ENCODE assay signal across 31 cellular contexts in the genomic region with DNA sequence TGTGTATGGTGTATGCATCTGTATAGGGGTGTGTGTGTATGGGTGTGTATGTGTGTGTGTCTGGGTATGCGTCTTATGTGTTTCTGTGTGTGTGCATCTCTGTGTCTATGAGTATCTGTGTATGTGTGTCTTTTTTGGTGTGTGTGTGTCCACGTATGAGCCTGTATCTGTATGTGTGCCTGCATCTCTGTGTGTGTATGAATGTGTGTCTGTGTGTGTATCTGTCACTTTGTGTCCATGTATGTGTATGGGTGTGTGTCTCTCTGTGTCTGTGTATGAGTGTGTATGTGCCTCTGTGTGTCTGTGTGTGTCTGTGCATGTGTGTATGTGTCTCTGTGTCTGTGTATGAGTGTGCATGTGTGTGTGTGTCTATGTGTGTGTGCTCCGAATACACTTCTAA. TPM values are rescaled to one million over a fixed set of nuclear protein-coding genes. Genes with fewer than 3 reads are reported as not detected.
"Had no signal": no experiment of that assay in that cellular context is flagged by ENCODE, and none has a peak within 500 bp of the region (broad histone marks: within the 10 kb centered on the region; RNA-seq: fewer than 3 reads in every experiment).

No MANE protein-coding gene starts in this region.

- ATAC-seq: activated CD4-positive, alpha-beta T cell treated with anti-CD3 and anti-CD28 coated beads for 36 hours; activated naive CD4-positive, alpha-beta T cell treated with anti-CD3 and anti-CD28 coated beads, Interleukin-2, amount 50 U/mL, for 72 hours; activated T-cell treated with anti-CD3 and anti-CD28 coated beads, Interleukin-2, amount 50 U/mL, for 72 hours; effector memory CD8-positive, alpha-beta T cell; gastrocnemius medialis had no signal

- H3K4me3 Mint-ChIP-seq: activated CD4-positive, alpha-beta memory T cell treated with anti-CD3 and anti-CD28 coated beads, Interleukin-2, amount 10 ng/mL, durations not matched to agents 7 days and 5 days; activated CD4-positive, alpha-beta T cell treated with anti-CD3 and anti-CD28 coated beads for 36 hours; activated CD4-positive, alpha-beta T cell treated with anti-CD3 and anti-CD28 coated beads, Interleukin-2, amount 10 ng/mL, durations not matched to agents 24 days and 14 days; activated naive CD4-positive, alpha-beta T cell treated with anti-CD3 and anti-CD28 coated beads, Interleukin-2, amount 10 ng/mL, durations not matched to agents 7 days and 5 days; activated naive CD8-positive, alpha-beta T cell treated with anti-CD3 and anti-CD28 coated beads, Interleukin-2, amount 10 ng/mL, durations not matched to agents 7 days and 5 days; activated T-cell treated with anti-CD3 and anti-CD28 coated beads, Interleukin-2, amount 50 U/mL, for 24 hours; activated T-cell treated with anti-CD3 and anti-CD28 coated beads, Interleukin-2, amount 50 U/mL, for 72 hours; effector memory CD8-positive, alpha-beta T cell had no signal

- H3K9me3 ChIP-seq: gastrocnemius medialis, heart left ventricle had no signal

- H3K27ac ChIP-seq: brain microvascular endothelial cell, epithelial cell of prostate, gastrocnemius medialis, heart left ventricle had no signal

- H3K4me1 ChIP-seq: gastrocnemius medialis, heart left ventricle had no signal

- H3K36me3 Mint-ChIP-seq: activated naive CD4-positive, alpha-beta T cell treated with anti-CD3 and anti-CD28 coated beads, Interleukin-2, amount 10 ng/mL, durations not matched to agents 7 days and 5 days; activated naive CD4-positive, alpha-beta T cell treated with anti-CD3 and anti-CD28 coated beads, Interleukin-2, amount 50 U/mL, for 72 hours; activated naive CD8-positive, alpha-beta T cell treated with anti-CD3 and anti-CD28 coated beads, Interleukin-2, amount 10 ng/mL, durations not matched to agents 7 days and 5 days had no signal

- H3K27me3 ChIP-seq: brain microvascular endothelial cell, gastrocnemius medialis, heart left ventricle had no signal

- H3K27me3 Mint-ChIP-seq: activated CD4-positive, alpha-beta T cell treated with anti-CD3 and anti-CD28 coated beads, Interleukin-2, amount 10 ng/mL, durations not matched to agents 24 days and 14 days; activated naive CD4-positive, alpha-beta T cell treated with anti-CD3 and anti-CD28 coated beads, Interleukin-2, amount 10 ng/mL, durations not matched to agents 7 days and 5 days; activated naive CD8-positive, alpha-beta T cell treated with anti-CD3 and anti-CD28 coated beads, Interleukin-2, amount 10 ng/mL, durations not matched to agents 7 days and 5 days had no signal

- H3K4me3 ChIP-seq: gastrocnemius medialis, heart left ventricle had no signal

- H3K27ac Mint-ChIP-seq: activated CD4-positive, alpha-beta memory T cell treated with anti-CD3 and anti-CD28 coated beads, Interleukin-2, amount 10 ng/mL, durations not matched to agents 7 days and 5 days; activated CD4-positive, alpha-beta T cell treated with anti-CD3 and anti-CD28 coated beads for 36 hours; activated CD4-positive, alpha-beta T cell treated with anti-CD3 and anti-CD28 coated beads, Interleukin-2, amount 10 ng/mL, durations not matched to agents 24 days and 14 days; activated naive CD4-positive, alpha-beta T cell treated with anti-CD3 and anti-CD28 coated beads, Interleukin-2, amount 10 ng/mL, durations not matched to agents 7 days and 5 days; activated naive CD4-positive, alpha-beta T cell treated with anti-CD3 and anti-CD28 coated beads, Interleukin-2, amount 50 U/mL, for 72 hours; activated naive CD8-positive, alpha-beta T cell treated with anti-CD3 and anti-CD28 coated beads, Interleukin-2, amount 10 ng/mL, durations not matched to agents 7 days and 5 days; activated T-cell treated with anti-CD3 and anti-CD28 coated beads, Interleukin-2, amount 50 U/mL, for 24 hours; activated T-cell treated with anti-CD3 and anti-CD28 coated beads, Interleukin-2, amount 50 U/mL, for 72 hours; effector memory CD8-positive, alpha-beta T cell had no signal

- H3K36me3 ChIP-seq: brain microvascular endothelial cell, gastrocnemius medialis, heart left ventricle had no signal

- DNase-seq: activated CD4-positive, alpha-beta memory T cell treated with anti-CD3 and anti-CD28 coated beads, Interleukin-2, amount 10 ng/mL, durations not matched to agents 7 days and 5 days; activated CD4-positive, alpha-beta T cell treated with anti-CD3 and anti-CD28 coated beads for 36 hours; activated CD4-positive, alpha-beta T cell treated with anti-CD3 and anti-CD28 coated beads, Interleukin-2, amount 10 ng/mL, durations not matched to agents 24 days and 14 days; activated CD4-positive, alpha-beta T cell treated with anti-CD3 and anti-CD28 coated beads, Interleukin-2, amount 50 U/mL, for 4 hours; activated CD4-positive, CD25-positive, alpha-beta regulatory T cell; activated CD4-positive, CD25-positive, alpha-beta regulatory T cell treated with anti-CD3 and anti-CD28 coated beads, Interleukin-2, amount 50 U/mL, for 72 hours; activated CD8-positive, alpha-beta memory T cell treated with anti-CD3 and anti-CD28 coated beads, Interleukin-2, amount 50 U/mL, for 48 hours; activated gamma-delta T cell; activated naive CD4-positive, alpha-beta T cell; activated naive CD4-positive, alpha-beta T cell treated with anti-CD3 and anti-CD28 coated beads, Interleukin-2, amount 10 ng/mL, durations not matched to agents 7 days and 5 days; activated naive CD8-positive, alpha-beta T cell treated with anti-CD3 and anti-CD28 coated beads, Interleukin-2, amount 10 ng/mL, durations not matched to agents 7 days and 5 days; activated T-cell treated with anti-CD3 and anti-CD28 coated beads for 4 hours; activated T-cell treated with anti-CD3 and anti-CD28 coated beads, Interleukin-2, amount 50 U/mL, for 24 hours; activated T-cell treated with anti-CD3 and anti-CD28 coated beads, Interleukin-2, amount 50 U/mL, for 72 hours; anterior cingulate cortex; brain microvascular endothelial cell; caudate nucleus; cortex of kidney; dermis blood vessel endothelial cell; effector CD4-positive, alpha-beta T cell; effector memory CD8-positive, alpha-beta T cell; foreskin fibroblast; gastrocnemius medialis; glutamatergic neuron; heart left ventricle; T-helper 2 cell had no signal

- FAIRE-seq: astrocyte, colon, endothelial cell of umbilical vein had no signal

- H3K9me3 Mint-ChIP-seq: activated CD4-positive, alpha-beta memory T cell treated with anti-CD3 and anti-CD28 coated beads, Interleukin-2, amount 10 ng/mL, durations not matched to agents 7 days and 5 days; activated CD4-positive, alpha-beta T cell treated with anti-CD3 and anti-CD28 coated beads, Interleukin-2, amount 10 ng/mL, durations not matched to agents 24 days and 14 days; activated naive CD4-positive, alpha-beta T cell treated with anti-CD3 and anti-CD28 coated beads, Interleukin-2, amount 10 ng/mL, durations not matched to agents 7 days and 5 days; activated naive CD4-positive, alpha-beta T cell treated with anti-CD3 and anti-CD28 coated beads, Interleukin-2, amount 50 U/mL, for 72 hours; activated T-cell treated with anti-CD3 and anti-CD28 coated beads, Interleukin-2, amount 50 U/mL, for 24 hours; activated T-cell treated with anti-CD3 and anti-CD28 coated beads, Interleukin-2, amount 50 U/mL, for 72 hours; effector memory CD8-positive, alpha-beta T cell had no signal

RNA-seq across cellular contexts. Expression of a gene that starts 24.3 kb away (rescaled TPM):
- total RNA-seq: dermis blood vessel endothelial cell had no signal

RNA-seq across cellular contexts. Expression of a gene that starts 59.9 kb away (rescaled TPM):
- total RNA-seq: activated CD4-positive, alpha-beta T cell treated with anti-CD3 and anti-CD28 coated beads for 36 hours; activated CD4-positive, alpha-beta T cell treated with anti-CD3 and anti-CD28 coated beads, Interleukin-2, amount 10 ng/mL, durations not matched to agents 24 days and 14 days had no signal
